Comparison of ENCODE assay signal across 17 cellular contexts in the genomic region with DNA sequence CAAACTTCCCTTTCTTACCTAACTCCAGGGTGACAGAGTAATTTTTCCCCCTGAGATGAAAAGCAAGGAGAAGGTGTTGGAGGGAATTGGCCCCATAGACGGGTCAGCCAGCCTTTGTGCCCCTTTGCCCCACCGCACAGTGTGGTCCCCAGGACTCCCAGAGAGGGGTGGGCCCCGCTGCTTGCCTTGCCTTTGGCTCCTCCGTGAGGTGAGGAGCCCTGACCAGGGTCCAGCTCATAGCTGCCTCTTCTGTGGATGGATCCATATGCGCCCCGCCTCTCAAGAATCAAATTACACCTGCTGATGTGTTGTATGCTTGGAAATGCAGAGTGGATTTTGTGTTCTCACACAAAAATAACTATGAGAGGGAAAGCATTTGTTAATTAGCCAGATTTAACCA. TPM values are rescaled to one million over a fixed set of nuclear protein-coding genes. Genes with fewer than 3 reads are reported as not detected.
DNase-seq lines count a peak whose midpoint lies in the region; ATAC-seq lines count a peak whose summit lies in the region.
"Had no signal": no experiment of that assay in that cellular context is flagged by ENCODE, and none has a peak within 500 bp of the region (broad histone marks: within the 10 kb centered on the region; RNA-seq: fewer than 3 reads in every experiment).

No MANE protein-coding gene starts in this region.

- peaks cover 35% of the 10 kb centered on the region for H3K4me1 ChIP-seq in HUES48 (ENCODE audit: control insufficient read depth, insufficient read depth, low read length)
- H3K4me1 ChIP-seq: testis had no signal

- 0 out of 2 replicates have a peak overlapping the region, but pooled peaks have one; percentile 13 for H3K4me3 ChIP-seq in HUES48 (ENCODE audit: low read depth, low read length)
- H3K4me3 ChIP-seq: GM23248, heart right ventricle, testis had no signal

- H3K4me1 Mint-ChIP-seq in central memory CD8-positive, alpha-beta T cell: peaks cover 76% of the 10 kb centered on the region
- H3K4me1 Mint-ChIP-seq in naive thymus-derived CD8-positive, alpha-beta T cell: peaks cover 43 to 85% (median 80%) of the 10 kb centered on the region in 4 donors

- H3K36me3 Mint-ChIP-seq in central memory CD8-positive, alpha-beta T cell (ENCODE audit: insufficient read depth): peaks cover 32% of the 10 kb centered on the region
- H3K36me3 Mint-ChIP-seq in naive thymus-derived CD8-positive, alpha-beta T cell: peaks cover 9 to 69% (median 10%) of the 10 kb centered on the region in 3 donors

- peak overlapping the region; percentile 91 for H3K27ac ChIP-seq in HUES48 (ENCODE audit: low read depth, low read length)
- H3K27ac ChIP-seq: GM23248, heart right ventricle, testis had no signal

- POLR2A ChIA-PET in naive thymus-derived CD8-positive, alpha-beta T cell (lab: Charles Lee): interaction anchor here (4.7 kb wide), 1 partner anchor 29 kb away, joined by 90 read pairs; a partner anchor contains a TSS

- H3K9ac ChIP-seq in HUES48 (ENCODE audit: low read depth, low read length): no peak overlapping the region
- H3K9ac ChIP-seq: GM23248 had no signal

- no peaks in the 10 kb centered on the region for H3K9me3 ChIP-seq in HUES48 (ENCODE audit: control insufficient read depth, insufficient read depth, low read length)
- H3K9me3 ChIP-seq: heart right ventricle, testis had no signal

- no peak for ATAC-seq in central memory CD8-positive, alpha-beta T cell (replicated peaks; ENCODE audit: extremely low read depth, poor library complexity, severe bottlenecking)
- no peak for ATAC-seq in naive thymus-derived CD8-positive, alpha-beta T cell
- ATAC-seq in HG03442 (IDR thresholded peaks at IDR 0.05; ENCODE audit: unreplicated experiment): no peak
- no peak for ATAC-seq in GM21717 (IDR thresholded peaks at IDR 0.05; ENCODE audit: unreplicated experiment)
- ATAC-seq in GM18511 (IDR thresholded peaks at IDR 0.05; ENCODE audit: unreplicated experiment): no peak
- ATAC-seq: heart right ventricle had no signal

- H3K36me3 ChIP-seq in HUES48 (ENCODE audit: control insufficient read depth, insufficient read depth, low read length): peaks cover 12% of the 10 kb centered on the region

- H3K9me3 Mint-ChIP-seq in central memory CD8-positive, alpha-beta T cell: no peaks in the 10 kb centered on the region
- no peaks in the 10 kb centered on the region for H3K9me3 Mint-ChIP-seq in naive thymus-derived CD8-positive, alpha-beta T cell
- H3K9me3 Mint-ChIP-seq: activated CD4-positive, alpha-beta memory T cell treated with anti-CD3 and anti-CD28 coated beads for 36 hours; activated naive CD4-positive, alpha-beta T cell treated with anti-CD3 and anti-CD28 coated beads for 36 hours had no signal

- DNase-seq in NCI-H146 (lab: John Stamatoyannopoulos, UW) (peak; percentile 9), NCI-H146 treated with DMSO at 0.1 percent for 48 hours (lab: John Stamatoyannopoulos, UW; ENCODE audit: unreplicated experiment) (no peak)
- DNase-seq in central memory CD8-positive, alpha-beta T cell (ENCODE audit: low spot score in 2 of 2): no peak
- no peak for DNase-seq in naive thymus-derived CD8-positive, alpha-beta T cell
- DNase-seq: activated CD4-positive, alpha-beta memory T cell treated with anti-CD3 and anti-CD28 coated beads for 36 hours; activated naive CD4-positive, alpha-beta T cell treated with anti-CD3 and anti-CD28 coated beads for 36 hours; GM23248; heart right ventricle; MV-4-11; Right ventricle myocardium superior; stimulated activated CD4-positive, alpha-beta T cell treated with anti-CD3 and anti-CD28 coated beads, Interleukin-12 subunit alpha, Interleukin-12 subunit beta, amount 100 ng/mL, for 4 hours; T-helper 1 cell; testis had no signal

- H3K27me3 ChIP-seq in HUES48 (ENCODE audit: control insufficient read depth, insufficient read depth, low read length): no peaks in the 10 kb centered on the region
- H3K27me3 ChIP-seq: testis had no signal

- peak overlapping the region; percentile 18 for H3K27ac Mint-ChIP-seq in central memory CD8-positive, alpha-beta T cell (ENCODE audit: low read depth)
- peak overlapping the region in 6 of 10 donors; percentile 22 to 88 (median 66) for H3K27ac Mint-ChIP-seq in naive thymus-derived CD8-positive, alpha-beta T cell
- H3K27ac Mint-ChIP-seq: activated CD4-positive, alpha-beta memory T cell treated with anti-CD3 and anti-CD28 coated beads for 36 hours; activated naive CD4-positive, alpha-beta T cell treated with anti-CD3 and anti-CD28 coated beads for 36 hours had no signal

- no peaks in the 10 kb centered on the region for H3K27me3 Mint-ChIP-seq in central memory CD8-positive, alpha-beta T cell
- H3K27me3 Mint-ChIP-seq in naive thymus-derived CD8-positive, alpha-beta T cell: no peaks in the 10 kb centered on the region
- H3K27me3 Mint-ChIP-seq: activated CD4-positive, alpha-beta memory T cell treated with anti-CD3 and anti-CD28 coated beads for 36 hours had no signal

- no peak overlapping the region for H3K4me3 Mint-ChIP-seq in central memory CD8-positive, alpha-beta T cell
- no peak overlapping the region for H3K4me3 Mint-ChIP-seq in naive thymus-derived CD8-positive, alpha-beta T cell
- H3K4me3 Mint-ChIP-seq: activated CD4-positive, alpha-beta memory T cell treated with anti-CD3 and anti-CD28 coated beads for 36 hours; activated naive CD4-positive, alpha-beta T cell treated with anti-CD3 and anti-CD28 coated beads for 36 hours had no signal

RNA-seq across cellular contexts. Expression of a gene that starts 27.7 kb away (rescaled TPM):
- total RNA-seq in naive thymus-derived CD8-positive, alpha-beta T cell: 100 to 1,000 TPM; 414 to 419 TPM
- polyA plus RNA-seq in naive thymus-derived CD8-positive, alpha-beta T cell: 100 to 1,000 TPM; 157 to 230 (median 158) TPM
